In genomic region chr10:30247704-30248103, GRCh38 we compare ENCODE assay signal across 16 cellular contexts.
A peak's percentile ranks its signal among the peaks of the same experiment; 100 is the strongest.
DNase-seq lines count a peak whose midpoint lies in the region; ATAC-seq and TF ChIP-seq lines count a peak whose summit lies in the region.
"Had no signal": no experiment of that assay in that cellular context is flagged by ENCODE, and none has a peak within 500 bp of the region (broad histone marks: within the 10 kb centered on the region; RNA-seq: fewer than 3 reads in every experiment).

No MANE protein-coding gene starts in this region.

- no peak overlapping the region for H3K9ac ChIP-seq in Karpas-422 (ENCODE audit: low read length)

- peaks cover 4% of the 10 kb centered on the region for H3K9me3 Mint-ChIP-seq in stimulated activated naive CD8-positive, alpha-beta T cell treated with anti-CD3 and anti-CD28 coated beads, Interleukin-15, Interleukin-2, amounts not matched to agents 100 ng/mL and 50 ng/mL, for 24 hours
- peaks cover 16% of the 10 kb centered on the region for H3K9me3 Mint-ChIP-seq in T-helper 2 cell treated with Interferon-gamma antibody and Interleukin-4, amounts not matched to agents 5 μg/mL and 100 μg/mL, for 36 hours

- H3K4me3 ChIP-seq in Karpas-422 (ENCODE audit: low read length), result 0 out of 2 replicates have a peak overlapping the region, but pooled peaks have one; percentile 17
- H3K4me3 ChIP-seq in spleen, result no peak overlapping the region
- H3K4me3 ChIP-seq: breast epithelium, psoas muscle had no signal

- ATAC-seq in stimulated activated naive CD8-positive, alpha-beta T cell treated with anti-CD3 and anti-CD28 coated beads, Interleukin-15, Interleukin-2, amounts not matched to agents 100 U/mL and 50 U/mL, for 24 hours, result no peak
- ATAC-seq in left colon, result no peak
- ATAC-seq: activated T-helper 17 cell treated with anti-CD3 and anti-CD28 coated beads, Interleukin-2, amount 50 U/mL, for 72 hours; HepG2; psoas muscle had no signal

- H3K27me3 Mint-ChIP-seq in stimulated activated naive CD8-positive, alpha-beta T cell treated with anti-CD3 and anti-CD28 coated beads, Interleukin-15, Interleukin-2, amounts not matched to agents 100 ng/mL and 50 ng/mL, for 24 hours, result no peaks in the 10 kb centered on the region
- H3K27me3 Mint-ChIP-seq in T-helper 2 cell treated with Interferon-gamma antibody and Interleukin-4, amounts not matched to agents 5 μg/mL and 100 μg/mL, for 36 hours (ENCODE audit: low read depth), result peaks cover 12% of the 10 kb centered on the region
- H3K27me3 Mint-ChIP-seq: activated T-helper 17 cell treated with anti-CD3 and anti-CD28 coated beads, Interleukin-2, amount 50 U/mL, for 72 hours had no signal

- no peaks in the 10 kb centered on the region for H4K20me1 ChIP-seq in Karpas-422 (ENCODE audit: insufficient read depth, low read depth, low read length)

- H3K4me3 Mint-ChIP-seq in stimulated activated naive CD8-positive, alpha-beta T cell treated with anti-CD3 and anti-CD28 coated beads, Interleukin-15, Interleukin-2, amounts not matched to agents 100 ng/mL and 50 ng/mL, for 24 hours, result no peak overlapping the region
- H3K4me3 Mint-ChIP-seq in T-helper 2 cell treated with Interferon-gamma antibody and Interleukin-4, amounts not matched to agents 5 μg/mL and 100 μg/mL, for 36 hours, result peak overlapping the region; percentile 33
- H3K4me3 Mint-ChIP-seq: activated T-helper 17 cell treated with anti-CD3 and anti-CD28 coated beads, Interleukin-2, amount 50 U/mL, for 72 hours; endodermal cell; H9 had no signal

- peak overlapping the region; percentile 38 for H3K4me2 ChIP-seq in Karpas-422 (ENCODE audit: low read depth, low read length, poor library complexity, severe bottlenecking)

- H2AFZ ChIP-seq in Karpas-422 (ENCODE audit: low read length), result 0 out of 2 replicates have a peak overlapping the region, but pooled peaks have one; percentile 16

- no peak for DNase-seq in stimulated activated naive CD8-positive, alpha-beta T cell treated with anti-CD3 and anti-CD28 coated beads, Interleukin-15, Interleukin-2, amounts not matched to agents 100 U/mL and 50 U/mL, for 24 hours
- DNase-seq in Karpas-422, result peak; percentile 70
- no peak for DNase-seq in T-helper 2 cell treated with Interferon-gamma antibody and Interleukin-4, amounts not matched to agents 5 μg/mL and 100 μg/mL, for 36 hours (ENCODE audit: low spot score)
- no peak for DNase-seq in NCI-H2171 (lab: John Stamatoyannopoulos, UW)
- DNase-seq in spleen, result no peak
- no peak for DNase-seq in left colon
- no peak for DNase-seq in NCI-H146 (lab: John Stamatoyannopoulos, UW)
- DNase-seq: endodermal cell, H9, kidney, NCI-H1930, psoas muscle had no signal

- H3K36me3 ChIP-seq in Karpas-422 (ENCODE audit: insufficient read depth, low read length) (no peaks in the 10 kb centered on the region), spleen (no peaks in the 10 kb centered on the region)
- H3K36me3 ChIP-seq: breast epithelium had no signal

- no peaks in the 10 kb centered on the region for H3K27me3 ChIP-seq in Karpas-422 (ENCODE audit: low read length)
- no peaks in the 10 kb centered on the region for H3K27me3 ChIP-seq in spleen (replicated peaks in 1 of 7)
- H3K27me3 ChIP-seq: breast epithelium had no signal

- WGBS in spleen, 5 donors, result 74 to 85% (median 82%) methylated on average over 4 of the region's 4 CpGs

- H3K9me2 ChIP-seq in Karpas-422 (replicated peaks; ENCODE audit: insufficient read depth, low read length), result no peaks in the 10 kb centered on the region

- H3K9me3 ChIP-seq in Karpas-422 (ENCODE audit: low read length) (no peaks in the 10 kb centered on the region), spleen (peaks cover 0 to 25% (median 8%) of the 10 kb centered on the region in 8 donors)
- H3K9me3 ChIP-seq: breast epithelium, psoas muscle had no signal

- H3K79me2 ChIP-seq in Karpas-422 (ENCODE audit: low read length), result no peaks in the 10 kb centered on the region

- TF ChIP-seq POLR2A in spleen (IDR thresholded peaks at IDR 0.05), result no peak

- intact Hi-C loops in spleen (cut with DNase I; ENCODE audit: low total_unique reads) (no loop called here), left colon (cut with DNase I, micrococcal nuclease) (no loop called here)

- no peaks in the 10 kb centered on the region for H3K36me3 Mint-ChIP-seq in stimulated activated naive CD8-positive, alpha-beta T cell treated with anti-CD3 and anti-CD28 coated beads, Interleukin-15, Interleukin-2, amounts not matched to agents 100 ng/mL and 50 ng/mL, for 24 hours (ENCODE audit: low read depth)
- H3K36me3 Mint-ChIP-seq in T-helper 2 cell treated with Interferon-gamma antibody and Interleukin-4, amounts not matched to agents 5 μg/mL and 100 μg/mL, for 36 hours (ENCODE audit: low read depth), result no peaks in the 10 kb centered on the region

- peak overlapping the region; percentile 8 for H3K27ac Mint-ChIP-seq in stimulated activated naive CD8-positive, alpha-beta T cell treated with anti-CD3 and anti-CD28 coated beads, Interleukin-15, Interleukin-2, amounts not matched to agents 100 ng/mL and 50 ng/mL, for 24 hours
- peak overlapping the region; percentile 40 for H3K27ac Mint-ChIP-seq in T-helper 2 cell treated with Interferon-gamma antibody and Interleukin-4, amounts not matched to agents 5 μg/mL and 100 μg/mL, for 36 hours
- H3K27ac Mint-ChIP-seq: activated T-helper 17 cell treated with anti-CD3 and anti-CD28 coated beads, Interleukin-2, amount 50 U/mL, for 72 hours; endodermal cell; H9 had no signal

- H3K4me1 Mint-ChIP-seq in stimulated activated naive CD8-positive, alpha-beta T cell treated with anti-CD3 and anti-CD28 coated beads, Interleukin-15, Interleukin-2, amounts not matched to agents 100 ng/mL and 50 ng/mL, for 24 hours (ENCODE audit: low read depth), result no peaks in the 10 kb centered on the region
- peaks cover 3% of the 10 kb centered on the region for H3K4me1 Mint-ChIP-seq in T-helper 2 cell treated with Interferon-gamma antibody and Interleukin-4, amounts not matched to agents 5 μg/mL and 100 μg/mL, for 36 hours (ENCODE audit: low read depth)
- H3K4me1 Mint-ChIP-seq: activated T-helper 17 cell treated with anti-CD3 and anti-CD28 coated beads, Interleukin-2, amount 50 U/mL, for 72 hours; endodermal cell; H9 had no signal

- H3K4me1 ChIP-seq in Karpas-422 (ENCODE audit: low read length) (no peaks in the 10 kb centered on the region; the same call in 1 of the 2 replicates), spleen (no peaks in the 10 kb centered on the region)
- H3K4me1 ChIP-seq: breast epithelium, psoas muscle had no signal

- TF ChIP-seq CTCF in spleen (IDR thresholded peaks at IDR 0.05 in 8 of 11, conservative IDR thresholded peaks at IDR 0.05 in 3 of 11), result no peak

- H3K27ac ChIP-seq in Karpas-422 (ENCODE audit: low read length) (no peak overlapping the region), spleen (no peak overlapping the region)
- H3K27ac ChIP-seq: breast epithelium, psoas muscle had no signal
